In the genomic region with DNA sequence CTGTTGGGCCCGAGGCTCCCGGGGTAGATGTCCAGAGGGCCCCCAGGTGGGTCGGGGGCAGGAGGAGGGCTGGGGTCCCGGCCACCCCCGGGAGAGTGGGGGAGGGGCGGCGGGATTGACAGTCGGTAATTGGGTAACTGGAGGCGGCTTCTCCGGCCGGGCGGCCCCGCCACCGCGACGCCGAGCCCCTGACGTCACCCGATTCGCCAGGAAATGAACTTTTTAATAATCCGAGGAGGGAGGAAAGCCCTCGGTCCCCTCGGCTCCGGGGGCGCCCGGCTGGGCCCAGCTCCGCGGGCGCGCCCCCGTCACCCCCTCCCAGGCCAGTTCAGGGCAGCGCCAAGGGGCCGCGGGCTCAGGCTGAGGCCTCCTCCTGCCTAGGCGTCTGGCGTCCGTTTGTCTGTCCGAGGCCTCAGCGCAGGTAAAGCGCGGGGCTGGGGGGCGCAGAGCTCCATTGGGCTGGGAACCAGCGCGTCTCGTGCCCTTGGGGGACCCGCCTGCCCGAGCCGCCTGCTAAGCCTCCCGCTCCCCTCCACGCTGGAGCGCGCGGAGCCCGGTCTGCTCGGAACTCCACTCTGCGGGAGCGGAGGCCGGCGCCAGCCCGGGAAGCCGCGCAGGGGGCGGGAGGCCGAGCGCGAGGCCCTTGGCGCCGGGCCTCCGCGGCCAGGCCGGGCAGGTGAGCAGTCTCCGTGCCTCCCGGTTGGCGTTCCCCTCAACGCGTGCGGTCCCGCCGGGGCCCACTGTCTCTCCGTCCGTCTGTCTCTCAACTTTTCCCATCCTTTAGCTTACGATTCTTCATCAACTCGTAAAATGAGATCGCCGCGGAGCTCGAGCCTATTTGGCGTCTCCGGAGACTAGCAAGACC, we compare ENCODE assay signal across 8 cellular contexts. TPM values are rescaled to one million over a fixed set of nuclear protein-coding genes. Genes with fewer than 3 reads are reported as not detected.
DNase-seq lines count a peak whose midpoint lies in the region; ATAC-seq, FAIRE-seq and TF ChIP-seq lines count a peak whose summit lies in the region.

No MANE protein-coding gene starts in this region.

- H3K4me1 Mint-ChIP-seq in activated CD8-positive, alpha-beta memory T cell treated with anti-CD3 and anti-CD28 coated beads, Interleukin-2, amount 10 ng/mL, durations not matched to agents 7 days and 5 days = peaks cover 19% of the 10 kb centered on the region

- intact Hi-C loops in Right ventricle myocardium inferior (cut with DNase I) (no loop called here), pancreas (cut with DNase I) (no loop called here)

- 0 to 1% methylated on average over 68 to 89 of the region's 89 CpGs for WGBS in pancreas, 2 donors

- ATAC-seq in activated CD8-positive, alpha-beta memory T cell treated with anti-CD3 and anti-CD28 coated beads, Interleukin-2, amount 10 ng/mL, durations not matched to agents 7 days and 5 days = peak; percentile 21
- ATAC-seq in Right ventricle myocardium inferior (no peak), pancreas (peak; percentile 13 to 47 (median 41)), GM21447 (IDR thresholded peaks at IDR 0.05; ENCODE audit: unreplicated experiment) (no peak), GM18870 (IDR thresholded peaks at IDR 0.05; ENCODE audit: unreplicated experiment) (no peak), GM21576 (IDR thresholded peaks at IDR 0.05; ENCODE audit: unreplicated experiment) (no peak)

- H3K27me3 ChIP-seq in pancreas = no peaks in the 10 kb centered on the region

- H3K36me3 Mint-ChIP-seq in activated CD8-positive, alpha-beta memory T cell treated with anti-CD3 and anti-CD28 coated beads, Interleukin-2, amount 10 ng/mL, durations not matched to agents 7 days and 5 days = no peaks in the 10 kb centered on the region

- peaks cover 81% of the 10 kb centered on the region for H3K27me3 Mint-ChIP-seq in activated CD8-positive, alpha-beta memory T cell treated with anti-CD3 and anti-CD28 coated beads, Interleukin-2, amount 10 ng/mL, durations not matched to agents 7 days and 5 days

- H3K27ac Mint-ChIP-seq in activated CD8-positive, alpha-beta memory T cell treated with anti-CD3 and anti-CD28 coated beads, Interleukin-2, amount 10 ng/mL, durations not matched to agents 7 days and 5 days = no peak overlapping the region

- H3K4me1 ChIP-seq in pancreas = peaks cover 0 to 6% (median 0%) of the 10 kb centered on the region in 3 donors

- H3K4me3 ChIP-seq in pancreas = peak overlapping the region; percentile 53 to 73 (median 57)

- H3K36me3 ChIP-seq in pancreas = no peaks in the 10 kb centered on the region

- TF ChIP-seq CTCF in pancreas (IDR thresholded peaks at IDR 0.05) = no peak

- no peaks in the 10 kb centered on the region for H3K9me3 Mint-ChIP-seq in activated CD8-positive, alpha-beta memory T cell treated with anti-CD3 and anti-CD28 coated beads, Interleukin-2, amount 10 ng/mL, durations not matched to agents 7 days and 5 days (ENCODE audit: low read depth)

- no peaks in the 10 kb centered on the region for H3K9me3 ChIP-seq in pancreas

- DNase-seq in ELR (ENCODE audit: low read depth) (peak; percentile 81), NCI-H146 (lab: John Stamatoyannopoulos, UW) (peak; percentile 61), Right ventricle myocardium inferior (ENCODE audit: missing footprints) (peak; percentile 70), pancreas (peak; percentile 76 to 90 (median 83))
- DNase-seq in activated CD8-positive, alpha-beta memory T cell treated with anti-CD3 and anti-CD28 coated beads, Interleukin-2, amount 10 ng/mL, durations not matched to agents 7 days and 5 days = no peak

- CTCF ChIA-PET in activated CD8-positive, alpha-beta memory T cell treated with anti-CD3 and anti-CD28 coated beads, Interleukin-2, amount 10 ng/mL, durations not matched to agents 7 days and 5 days (lab: Charles Lee) = interaction anchor here (1.4 to 1.8 kb wide), 2 partner anchors 8 to 120 kb away, joined by 4 to 6 read pairs; no protein-coding TSS in a partner anchor

- no peak for FAIRE-seq in pancreas (lab: Jason Lieb, UNC)

- peak overlapping the region; percentile 32 for H3K4me3 Mint-ChIP-seq in activated CD8-positive, alpha-beta memory T cell treated with anti-CD3 and anti-CD28 coated beads, Interleukin-2, amount 10 ng/mL, durations not matched to agents 7 days and 5 days

- peak overlapping the region; percentile 95 to 97 (median 96) for H3K27ac ChIP-seq in pancreas

RNA-seq across cellular contexts. Expression of a gene that starts 3.8 kb away (rescaled TPM):
- total RNA-seq in activated CD8-positive, alpha-beta memory T cell treated with anti-CD3 and anti-CD28 coated beads, Interleukin-2, amount 10 ng/mL, durations not matched to agents 7 days and 5 days = under 1 TPM in 1 of 2 experiments, not detected in 1; 0.28 TPM
- total RNA-seq in Right ventricle myocardium inferior = 9.1 TPM
- 10 to 100 TPM in 5 of 6 donors, 1 to 10 TPM in 1; 6.2 to 17.1 (median 11.1) TPM for total RNA-seq in pancreas
- 10 to 100 TPM in 1 of 2 donors, 1 to 10 TPM in 1; 7.3 to 15.8 TPM for polyA plus RNA-seq in pancreas

RNA-seq across cellular contexts. Expression of a gene that starts 22.5 kb away (rescaled TPM):
- total RNA-seq in activated CD8-positive, alpha-beta memory T cell treated with anti-CD3 and anti-CD28 coated beads, Interleukin-2, amount 10 ng/mL, durations not matched to agents 7 days and 5 days = not detected
- total RNA-seq in Right ventricle myocardium inferior (not detected), pancreas (not detected)
- not detected for polyA plus RNA-seq in pancreas

Comparison
In these comparisons a context has a peak if more than half of its experiments do, and no peak if none do; other contexts are left out.
1. ATAC-seq: peak in activated CD8-positive, alpha-beta memory T cell treated with anti-CD3 and anti-CD28 coated beads, Interleukin-2, amount 10 ng/mL, durations not matched to agents 7 days and 5 days (single experiment) and pancreas (4 of 4); none in Right ventricle myocardium inferior (single experiment), GM21447 (single experiment), GM18870 (single experiment) and GM21576 (single experiment).